1 cellular context compared by ENCODE assay signal in genomic region chr7:137882261-137882668, GRCh38.
A peak's percentile ranks its signal among the peaks of the same experiment; 100 is the strongest.
TF ChIP-seq lines count a peak whose summit lies in the region.

No MANE protein-coding gene starts in this region.

TF ChIP-seq in K562, 482 proteins besides CTCF, POLR2A, EP300 and RAD21 (continued from another document):
- TF ChIP-seq KDM5B (IDR thresholded peaks at IDR 0.05; ENCODE audit: insufficient replicate concordance, low read depth, low read length) (peak; percentile 45), CTBP1 (IDR thresholded peaks at IDR 0.05; ENCODE audit: borderline replicate concordance) (peak; percentile 85), MAX (CRISPR knock-in tag; IDR thresholded peaks at IDR 0.05) (0 out of 2 replicates have a peak, but pooled peaks have one; percentile 12), ARID3A (IDR thresholded peaks at IDR 0.05; ENCODE audit: borderline replicate concordance, low read depth, low read length) (0 out of 2 replicates have a peak, but pooled peaks have one; percentile 49), XRCC5 (IDR thresholded peaks at IDR 0.05; ENCODE audit: low read depth, low read length) (0 out of 2 replicates have a peak, but pooled peaks have one; percentile 17), ATF2 (CRISPR knock-in tag; IDR thresholded peaks at IDR 0.05) (no peak), PKNOX1 (IDR thresholded peaks at IDR 0.05) (no peak), RBM15 (IDR thresholded peaks at IDR 0.05; ENCODE audit: insufficient read depth, low read length) (no peak), EHMT2 (IDR thresholded peaks at IDR 0.05) (peak; percentile 41; the same call in 1 of the 2 replicates), SMARCC2 (IDR thresholded peaks at IDR 0.05; ENCODE audit: low read depth) (peak; percentile 57; the same call in 1 of the 2 replicates), SMARCE1 (IDR thresholded peaks at IDR 0.05) (peak; percentile 82), AFF1 (IDR thresholded peaks at IDR 0.05; ENCODE audit: low read depth in 1 of 2, partially characterized antibody in 2 of 2) (no peak), HEY1 (CRISPR knock-in tag; IDR thresholded peaks at IDR 0.05; ENCODE audit: borderline replicate concordance) (no peak), BMI1 (IDR thresholded peaks at IDR 0.05; ENCODE audit: low read length) (no peak), FOXK1 (CRISPR knock-in tag; IDR thresholded peaks at IDR 0.05; ENCODE audit: borderline replicate concordance) (0 out of 2 replicates have a peak, but pooled peaks have one; percentile 17), SMARCA4 (IDR thresholded peaks at IDR 0.05) (peak; percentile 89), BHLHE40 (IDR thresholded peaks at IDR 0.05; ENCODE audit: low read length) (peak; percentile 32; the same call in 1 of the 2 replicates), ZNF518B (CRISPR knock-in tag; IDR thresholded peaks at IDR 0.05) (no peak), ZMIZ1 (IDR thresholded peaks at IDR 0.05; ENCODE audit: low read depth in 2 of 2, low read length in 2 of 2) (0 out of 4 replicates have a peak, but pooled peaks of 1 of the 2 experiments have one; percentile 44), ZKSCAN3 (CRISPR knock-in tag; IDR thresholded peaks at IDR 0.05) (no peak), SP1 (CRISPR knock-in tag; IDR thresholded peaks at IDR 0.05) (peak; percentile 43; the same call in 1 of the 2 replicates), ZNF507 (tag; conservative IDR thresholded peaks at IDR 0.05) (no peak), ZNF79 (CRISPR knock-in tag; IDR thresholded peaks at IDR 0.05; ENCODE audit: low read depth) (no peak), ARID1B (IDR thresholded peaks at IDR 0.05) (peak; percentile 85), SMAD4 (CRISPR knock-in tag; conservative IDR thresholded peaks at IDR 0.05) (0 out of 2 replicates have a peak, but pooled peaks have one; percentile 27), LCOR (CRISPR knock-in tag; IDR thresholded peaks at IDR 0.05) (peak; percentile 77; the same call in 1 of the 2 replicates), CBX5 (IDR thresholded peaks at IDR 0.05; ENCODE audit: borderline replicate concordance, low read depth) (peak; percentile 39; the same call in 1 of the 2 replicates), PHF21A (IDR thresholded peaks at IDR 0.05; ENCODE audit: borderline replicate concordance, low read depth) (0 out of 2 replicates have a peak, but pooled peaks have one; percentile 60), SMARCA5 (IDR thresholded peaks at IDR 0.05) (peak; percentile 73; the same call in 1 of the 2 replicates), FOSL1 (tag; conservative IDR thresholded peaks at IDR 0.05) (peak; percentile 98), GTF2E2 (tag; IDR thresholded peaks at IDR 0.05) (no peak), CCNT2 (IDR thresholded peaks at IDR 0.05; ENCODE audit: borderline replicate concordance, extremely low read depth, insufficient read length, low read depth, low read length) (peak; percentile 27), GATAD2A (IDR thresholded peaks at IDR 0.05) (no peak), HDAC2 (IDR thresholded peaks at IDR 0.05) (peak; percentile 38; the same call in 1 of the 2 replicates), RNF2 (IDR thresholded peaks at IDR 0.05) (no peak), POLR2AphosphoS5 (IDR thresholded peaks at IDR 0.05; ENCODE audit: control insufficient read depth, insufficient read depth, low read depth, low read length) (0 out of 2 replicates have a peak, but pooled peaks have one; percentile 41), MAFK (IDR thresholded peaks at IDR 0.05; ENCODE audit: low read length) (peak; percentile 81), TFAP4 (CRISPR knock-in tag; IDR thresholded peaks at IDR 0.05; ENCODE audit: borderline replicate concordance) (0 out of 2 replicates have a peak, but pooled peaks have one; percentile 57), ZEB2 (IDR thresholded peaks at IDR 0.05) (peak; percentile 85), RBM14 (IDR thresholded peaks at IDR 0.05; ENCODE audit: borderline replicate concordance, insufficient read depth, low read depth, low read length) (no peak), SOX6 (IDR thresholded peaks at IDR 0.05) (peak; percentile 71; the same call in 1 of the 2 replicates), ATF3 (IDR thresholded peaks at IDR 0.05) (peak; percentile 93), ATF3 (CRISPR knock-in tag; conservative IDR thresholded peaks at IDR 0.05) (0 out of 2 replicates have a peak, but pooled peaks have one; percentile 26), TBL1XR1 (IDR thresholded peaks at IDR 0.05; ENCODE audit: low read length in 2 of 2) (peak in 1 of 2 experiments; percentile 42; a peak in 1 of 4 replicates), RCOR1 (IDR thresholded peaks at IDR 0.05; ENCODE audit: borderline replicate concordance in 1 of 2, low read depth in 2 of 2, low read length in 2 of 2) (peak; percentile 66 to 90), CREM (IDR thresholded peaks at IDR 0.05; ENCODE audit: low read depth) (peak; percentile 58; the same call in 1 of the 2 replicates), HLTF (IDR thresholded peaks at IDR 0.05) (peak; percentile 82; the same call in 1 of the 2 replicates), HDAC1 (IDR thresholded peaks at IDR 0.05) (peak in 1 of 2 experiments; percentile 67; a peak in 1 of 4 replicates), NR2F6 (CRISPR knock-in tag; IDR thresholded peaks at IDR 0.05) (no peak), CBX3 (IDR thresholded peaks at IDR 0.05; ENCODE audit: borderline replicate concordance in 1 of 2, low read length in 2 of 2) (peak in 1 of 2 experiments; percentile 95; a peak in 1 of 3 replicates)
